ENCODE assay signal across 18 cellular contexts in the genomic region with DNA sequence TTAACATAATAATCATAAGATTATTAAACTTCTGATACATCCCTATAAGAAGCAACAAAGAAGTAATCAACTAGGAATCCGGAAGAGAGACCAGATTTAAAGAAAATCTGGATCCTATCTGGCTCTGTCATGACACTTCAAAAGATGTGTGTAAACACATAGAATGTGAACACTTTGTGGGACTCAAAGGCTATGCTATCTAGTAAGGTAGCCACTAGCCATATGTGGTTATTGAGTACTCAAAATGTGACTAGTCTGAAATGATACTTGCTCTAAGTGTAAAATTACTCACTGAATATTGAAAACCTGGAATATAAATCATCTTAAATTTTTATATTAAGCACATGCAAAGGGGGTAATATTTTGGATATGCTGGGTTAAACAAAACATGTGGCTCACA. TPM values are rescaled to one million over a fixed set of nuclear protein-coding genes. Genes with fewer than 3 reads are reported as not detected.
A peak's percentile ranks its signal among the peaks of the same experiment; 100 is the strongest.
DNase-seq lines count a peak whose midpoint lies in the region; ATAC-seq and TF ChIP-seq lines count a peak whose summit lies in the region.
"Had no signal": no experiment of that assay in that cellular context is flagged by ENCODE, and none has a peak within 500 bp of the region (broad histone marks: within the 10 kb centered on the region; RNA-seq: fewer than 3 reads in every experiment).

No MANE protein-coding gene starts in this region.

- H3K27ac ChIP-seq in CD4-positive, CD25-positive, alpha-beta regulatory T cell (ENCODE audit: insufficient read depth, low read length, poor library complexity, severe bottlenecking): no peak overlapping the region
- H3K27ac ChIP-seq in CD8-positive, alpha-beta memory T cell (ENCODE audit: low read depth, low read length): no peak overlapping the region
- H3K27ac ChIP-seq in IMR-90 (ENCODE audit: insufficient read depth, low read length): no peak overlapping the region
- H3K27ac ChIP-seq: Peyer's patch had no signal

- no peak overlapping the region for H2AFZ ChIP-seq in IMR-90 (replicated peaks; ENCODE audit: low read length, poor library complexity)

- H2BK120ac ChIP-seq in IMR-90 (ENCODE audit: low read depth, low read length): no peak overlapping the region

- no peak overlapping the region for H2AK5ac ChIP-seq in IMR-90 (ENCODE audit: low read depth, low read length)

- intact Hi-C loops in IMR-90 (cut with micrococcal nuclease): no loop called here

- H3K14ac ChIP-seq in IMR-90 (replicated peaks; ENCODE audit: low read depth, low read length): no peak overlapping the region

- no CpG with 5 or more reads among the region's 1 CpG for WGBS in IMR-90 (ENCODE audit: extremely low coverage in 2 of 2, insufficient read length in 1 of 2), 2 experiments

- H3K27ac Mint-ChIP-seq in CD4-positive, CD25-positive, alpha-beta regulatory T cell: no peak overlapping the region
- H3K27ac Mint-ChIP-seq in CD8-positive, alpha-beta memory T cell: no peak overlapping the region

- no peak overlapping the region for H3K56ac ChIP-seq in IMR-90 (ENCODE audit: extremely low read depth, insufficient read depth, low read length)

- H3K4me1 ChIP-seq in CD4-positive, CD25-positive, alpha-beta regulatory T cell (ENCODE audit: control insufficient read depth, insufficient read depth, low read length, poor library complexity, severe bottlenecking): peaks cover 50% of the 10 kb centered on the region
- H3K4me1 ChIP-seq in CD8-positive, alpha-beta memory T cell (ENCODE audit: insufficient read depth, low read length): peaks cover 51% of the 10 kb centered on the region
- peaks cover 6% of the 10 kb centered on the region for H3K4me1 ChIP-seq in IMR-90 (ENCODE audit: control insufficient read depth, insufficient read depth, low read length)
- H3K4me1 ChIP-seq: BE2C had no signal

- dilution Hi-C loops in IMR-90 (cut with HindIII; ENCODE audit: low sequenced_read_pairs, unreplicated experiment): no loop called here

- H4K8ac ChIP-seq in IMR-90 (ENCODE audit: low read depth in 2 of 2, low read length in 2 of 2): no peak overlapping the region

- DNase-seq in CD4-positive, CD25-positive, alpha-beta regulatory T cell: no peak
- DNase-seq in CD8-positive, alpha-beta memory T cell: no peak
- DNase-seq in IMR-90 (no peak), fibroblast of mammary gland (ENCODE audit: low read depth) (peak; percentile 20), AG08396 (ENCODE audit: low spot score) (no peak)
- DNase-seq: BE2C, Karpas-422, MM.1S, NCI-H1105, NCI-H1694 treated with DMSO at 0.1 percent for 48 hours, NCI-H2107, NCI-H2227 treated with DMSO at 0.1 percent for 48 hours, NCI-H524, Peyer's patch, T-helper 1 cell had no signal

- H3K27me3 ChIP-seq in CD4-positive, CD25-positive, alpha-beta regulatory T cell (ENCODE audit: control insufficient read depth, insufficient read depth, low read length): no peaks in the 10 kb centered on the region
- no peaks in the 10 kb centered on the region for H3K27me3 ChIP-seq in CD8-positive, alpha-beta memory T cell (ENCODE audit: insufficient read depth, low read length, poor library complexity, severe bottlenecking)
- no peaks in the 10 kb centered on the region for H3K27me3 ChIP-seq in IMR-90 (ENCODE audit: control insufficient read depth, insufficient read depth, low read length)
- H3K27me3 ChIP-seq: BE2C, Peyer's patch had no signal

- CTCF ChIA-PET in CD8-positive, alpha-beta memory T cell (lab: Charles Lee): no interaction called here
- CTCF ChIA-PET in IMR-90 (lab: Yijun Ruan, JAX): no interaction called here

- in situ Hi-C loops in IMR-90 (cut with MboI; ENCODE audit: low sequenced_read_pairs): loop anchor here (10.0 kb wide), 1 partner anchor 145 kb away; no protein-coding TSS in a partner anchor

- H2BK5ac ChIP-seq in IMR-90 (ENCODE audit: low read depth, low read length, poor library complexity, severe bottlenecking): no peak overlapping the region

- H3K4me1 Mint-ChIP-seq in CD4-positive, CD25-positive, alpha-beta regulatory T cell: peaks cover 37 to 79% (median 54%) of the 10 kb centered on the region in 4 donors
- H3K4me1 Mint-ChIP-seq in CD8-positive, alpha-beta memory T cell: peaks cover 69 to 93% (median 85%) of the 10 kb centered on the region in 3 donors

- H3K9me1 ChIP-seq in IMR-90 (ENCODE audit: insufficient read depth, low read length): peaks cover 5% of the 10 kb centered on the region

- no peak overlapping the region for H3K23ac ChIP-seq in IMR-90 (ENCODE audit: low read depth, low read length)

- no TSS peak for BruUV-seq in IMR-90 (replicated peaks; lab: Mats Ljungman, UMichigan)

- TF ChIP-seq RAD21 in IMR-90 (IDR thresholded peaks at IDR 0.05; ENCODE audit: low read length): no peak

- peaks cover 74% of the 10 kb centered on the region for H4K20me1 ChIP-seq in IMR-90 (ENCODE audit: insufficient read depth, low read length)

- H3K36me3 ChIP-seq in CD4-positive, CD25-positive, alpha-beta regulatory T cell (ENCODE audit: control insufficient read depth, insufficient read depth, low read length): peaks cover 65% of the 10 kb centered on the region
- H3K36me3 ChIP-seq in CD8-positive, alpha-beta memory T cell (ENCODE audit: insufficient read depth, low read length): peaks cover 47% of the 10 kb centered on the region
- peaks cover 32% of the 10 kb centered on the region for H3K36me3 ChIP-seq in IMR-90 (ENCODE audit: control insufficient read depth, insufficient read depth, low read length)

- no peak overlapping the region for H3K18ac ChIP-seq in IMR-90 (ENCODE audit: low read depth, low read length)

- H3K9me3 Mint-ChIP-seq in CD4-positive, CD25-positive, alpha-beta regulatory T cell: no peaks in the 10 kb centered on the region
- no peaks in the 10 kb centered on the region for H3K9me3 Mint-ChIP-seq in CD8-positive, alpha-beta memory T cell

- no peak overlapping the region for H4K91ac ChIP-seq in IMR-90 (ENCODE audit: insufficient read depth, low read depth, low read length)

- peak overlapping the region; percentile 56 for H3K4me3 ChIP-seq in CD4-positive, CD25-positive, alpha-beta regulatory T cell (ENCODE audit: low read depth, low read length)
- H3K4me3 ChIP-seq in CD8-positive, alpha-beta memory T cell (ENCODE audit: low read length): no peak overlapping the region
- no peak overlapping the region for H3K4me3 ChIP-seq in IMR-90 (ENCODE audit: insufficient read depth, low read depth, low read length)
- H3K4me3 ChIP-seq in fibroblast of mammary gland (ENCODE audit: control insufficient read depth, low read depth, low read length): no peak overlapping the region
- H3K4me3 ChIP-seq: Peyer's patch had no signal

- POLR2A ChIA-PET in CD8-positive, alpha-beta memory T cell (lab: Charles Lee): interaction anchor here (0.5 kb wide), 1 partner anchor 211 kb away, joined by 4 read pairs; a partner anchor contains a TSS
- POLR2A ChIA-PET in IMR-90 (lab: Charles Lee; ENCODE audit: unreplicated experiment): no interaction called here

- H2BK20ac ChIP-seq in IMR-90 (ENCODE audit: low read depth, low read length): no peak overlapping the region

- peaks cover 12 to 21% of the 10 kb centered on the region in 2 experiments for H3K79me1 ChIP-seq in IMR-90 (ENCODE audit: low read depth in 1 of 2, low read length in 2 of 2)

- TF ChIP-seq CTCF in IMR-90 (conservative IDR thresholded peaks at IDR 0.05; ENCODE audit: low read depth, low read length): no peak
- no peak for TF ChIP-seq CTCF in fibroblast of mammary gland (conservative IDR thresholded peaks at IDR 0.05; ENCODE audit: control insufficient read depth, insufficient read depth, low read depth, low read length)

- H3K4ac ChIP-seq in IMR-90 (ENCODE audit: low read depth, low read length): no peak overlapping the region

- H4K5ac ChIP-seq in IMR-90 (ENCODE audit: low read depth, low read length): no peak overlapping the region

- no peak for ATAC-seq in CD4-positive, CD25-positive, alpha-beta regulatory T cell (ENCODE audit: low read depth in 2 of 2)
- ATAC-seq in IMR-90 (ENCODE audit: low read depth) (peak; percentile 16; the same call in 1 of the 2 replicates), HG02884 (IDR thresholded peaks at IDR 0.05; ENCODE audit: unreplicated experiment) (no peak), HG02610 (IDR thresholded peaks at IDR 0.05; ENCODE audit: unreplicated experiment) (no peak)
- ATAC-seq: Right ventricle myocardium inferior had no signal

- TF ChIP-seq POLR2A in IMR-90 (IDR thresholded peaks at IDR 0.05; ENCODE audit: low read depth, low read length): no peak

- no peaks in the 10 kb centered on the region for H3K9me3 ChIP-seq in CD4-positive, CD25-positive, alpha-beta regulatory T cell (ENCODE audit: control insufficient read depth in 2 of 2, low read length in 2 of 2)
- H3K9me3 ChIP-seq in CD8-positive, alpha-beta memory T cell (ENCODE audit: low read length): no peaks in the 10 kb centered on the region
- no peaks in the 10 kb centered on the region for H3K9me3 ChIP-seq in IMR-90 (ENCODE audit: control insufficient read depth, insufficient read depth, low read length)
- H3K9me3 ChIP-seq: BE2C, Peyer's patch had no signal

- no peaks in the 10 kb centered on the region for H3K27me3 Mint-ChIP-seq in CD4-positive, CD25-positive, alpha-beta regulatory T cell
- no peaks in the 10 kb centered on the region for H3K27me3 Mint-ChIP-seq in CD8-positive, alpha-beta memory T cell

- no peak overlapping the region for H3K9ac ChIP-seq in IMR-90 (ENCODE audit: low read depth, low read length)

- H3K4me2 ChIP-seq in IMR-90 (ENCODE audit: low read depth, low read length): no peak overlapping the region

- peaks cover 38% of the 10 kb centered on the region for H3K36me3 Mint-ChIP-seq in CD4-positive, CD25-positive, alpha-beta regulatory T cell
- peaks cover 14 to 72% (median 34%) of the 10 kb centered on the region in 3 donors for H3K36me3 Mint-ChIP-seq in CD8-positive, alpha-beta memory T cell

- peak overlapping the region in 1 of 4 donors; percentile 10 for H3K4me3 Mint-ChIP-seq in CD4-positive, CD25-positive, alpha-beta regulatory T cell
- H3K4me3 Mint-ChIP-seq in CD8-positive, alpha-beta memory T cell: peak overlapping the region in 5 of 7 donors; percentile 12 to 39 (median 23)

- no peak overlapping the region for H2AK9ac ChIP-seq in IMR-90 (replicated peaks; ENCODE audit: low read depth, low read length, poor library complexity)

- H2BK15ac ChIP-seq in IMR-90 (ENCODE audit: low read depth, low read length): no peak overlapping the region

RNA-seq across cellular contexts. Expression of a gene that starts 8.7 kb away (rescaled TPM):
- 225 TPM for total RNA-seq in CD4-positive, CD25-positive, alpha-beta regulatory T cell
- 10 to 100 TPM; 46.2 to 52.8 (median 50.1) TPM for polyA plus RNA-seq in CD4-positive, CD25-positive, alpha-beta regulatory T cell
- 100 to 1,000 TPM; 215 to 217 TPM for total RNA-seq in CD8-positive, alpha-beta memory T cell
- polyA plus RNA-seq in CD8-positive, alpha-beta memory T cell: 54.6 TPM
- 129 and 165 TPM in 2 replicates for total RNA-seq in IMR-90 (2012; rRNA removed)
- polyA plus RNA-seq in IMR-90 (2012; rRNA removed): 74.7 and 94.7 TPM in 2 replicates
- 14.7 and 36.6 TPM in 2 replicates for polyA plus RNA-seq in IMR-90 (2012; cell fraction: cytosol; rRNA removed)
- polyA plus RNA-seq in IMR-90 (2012; cell fraction: nucleus; rRNA removed; ENCODE audit: low replicate concordance): 42.8 and 180 TPM in 2 replicates

RNA-seq across cellular contexts. Expression of a gene that starts 34.5 kb away (rescaled TPM):
- 34.4 TPM for total RNA-seq in CD4-positive, CD25-positive, alpha-beta regulatory T cell
- 1 to 10 TPM; 7.6 to 9.3 (median 8.6) TPM for polyA plus RNA-seq in CD4-positive, CD25-positive, alpha-beta regulatory T cell
- 10 to 100 TPM in 1 of 2 experiments, 1 to 10 TPM in 1; 8.1 to 10.6 TPM for total RNA-seq in CD8-positive, alpha-beta memory T cell
- 5.3 TPM for polyA plus RNA-seq in CD8-positive, alpha-beta memory T cell
- 30.6 and 76.1 TPM in 2 replicates for total RNA-seq in IMR-90 (2012; rRNA removed)
- polyA plus RNA-seq in IMR-90 (2012; rRNA removed): 24.1 and 31.0 TPM in 2 replicates
- polyA plus RNA-seq in IMR-90 (2012; cell fraction: cytosol; rRNA removed): 4.0 and 4.1 TPM in 2 replicates
- polyA plus RNA-seq in IMR-90 (2012; cell fraction: nucleus; rRNA removed; ENCODE audit: low replicate concordance): 3.2 and 15.4 TPM in 2 replicates
